Comparison of ENCODE assay signal across 17 cellular contexts in genomic region chr1:150028322-150028721, GRCh38. TPM values are rescaled to one million over a fixed set of nuclear protein-coding genes. Genes with fewer than 3 reads are reported as not detected.
DNase-seq lines count a peak whose midpoint lies in the region; ATAC-seq, FAIRE-seq and TF ChIP-seq lines count a peak whose summit lies in the region.
"Had no signal": no experiment of that assay in that cellular context is flagged by ENCODE, and none has a peak within 500 bp of the region (broad histone marks: within the 10 kb centered on the region; RNA-seq: fewer than 3 reads in every experiment).

No MANE protein-coding gene starts in this region.

- no peaks in the 10 kb centered on the region for H3K79me2 ChIP-seq in HepG2 (ENCODE audit: insufficient read depth, low read length)
- H3K79me2 ChIP-seq in K562 (ENCODE audit: control insufficient read depth, insufficient read depth, low read length) = no peaks in the 10 kb centered on the region

- intact Hi-C loops in HepG2 (cut with micrococcal nuclease; ENCODE audit: unreplicated experiment) (no loop called here), right lobe of liver (cut with DNase I) (no loop called here), K562 (cut with micrococcal nuclease) (no loop called here), Right ventricle myocardium superior (cut with DNase I) (no loop called here)

- no peak for TF ChIP-seq RAD21 in HepG2 (CRISPR knock-in tag; IDR thresholded peaks at IDR 0.05)
- TF ChIP-seq RAD21 in K562 (CRISPR knock-in tag; conservative IDR thresholded peaks at IDR 0.05 in 1 of 2, IDR thresholded peaks at IDR 0.05 in 1 of 2) = no peak

- WGBS in HepG2 (ENCODE audit: low lambda C conversion rate) = 100% methylated on average over 1 of the region's 1 CpG
- 60% methylated on average over 1 of the region's 1 CpG for WGBS in right lobe of liver (ENCODE audit: insufficient coverage, low coverage, low lambda C conversion rate, missing lambda C conversion rate)
- WGBS in K562 (ENCODE audit: insufficient coverage, low coverage, missing lambda C conversion rate) = 60% methylated on average over 1 of the region's 1 CpG

- no peaks in the 10 kb centered on the region for H4K20me1 ChIP-seq in HepG2 (ENCODE audit: insufficient read depth, low read length)
- no peaks in the 10 kb centered on the region for H4K20me1 ChIP-seq in K562 (replicated peaks; ENCODE audit: control insufficient read depth, insufficient read depth, low read length)
- H4K20me1 ChIP-seq: BLaER1 treated with 17β-estradiol and CSF1 and Interleukin-3, amounts not matched to agents 10 nM and 100 nM had no signal

- H3K4me1 ChIP-seq in HepG2 (ENCODE audit: insufficient read depth, low read length) (no peaks in the 10 kb centered on the region), right lobe of liver (no peaks in the 10 kb centered on the region), K562 (replicated peaks in 1 of 2; ENCODE audit: control insufficient read depth in 2 of 2, insufficient read depth in 2 of 2, low read length in 2 of 2) (no peaks in the 10 kb centered on the region; a peak in 1 of 5 replicates)
- H3K4me1 ChIP-seq: A549; BLaER1 treated with 17β-estradiol and CSF1 and Interleukin-3, amounts not matched to agents 10 nM and 100 nM; Caco-2 had no signal

- DNase-seq in HepG2 (ENCODE audit: low spot score) (no peak), right lobe of liver (no peak), K562 (ENCODE audit: extremely low read depth in 1 of 4, low spot score in 3 of 4) (no peak), Right ventricle myocardium superior (no peak)
- DNase-seq: AML-193; Caco-2; Calu3; CD4-positive, alpha-beta T cell; CD8-positive, alpha-beta T cell; DMS79 treated with DMSO at 0.1 percent for 48 hours; GF-D8 had no signal

- H3K4me2 ChIP-seq in HepG2 (ENCODE audit: low read depth, low read length) (no peak overlapping the region), K562 (ENCODE audit: insufficient read depth, low read length) (no peak overlapping the region)
- H3K4me2 ChIP-seq: A549; BLaER1 treated with 17β-estradiol and CSF1 and Interleukin-3, amounts not matched to agents 10 nM and 100 nM had no signal

- H2AFZ ChIP-seq in HepG2 (ENCODE audit: low read length) (no peak overlapping the region), K562 (ENCODE audit: low read depth, low read length) (no peak overlapping the region)

- FAIRE-seq in HepG2 (lab: Jason Lieb, UNC) (no peak), K562 (lab: Jason Lieb, UNC) (no peak)
- FAIRE-seq: A549, GM12891, GM19239 had no signal

- H3K36me3 ChIP-seq in HepG2 (replicated peaks in 1 of 2; ENCODE audit: control insufficient read depth in 1 of 2, insufficient read depth in 2 of 2, low read length in 2 of 2) (no peaks in the 10 kb centered on the region), right lobe of liver (no peaks in the 10 kb centered on the region), K562 (ENCODE audit: control insufficient read depth, insufficient read depth, low read length) (no peaks in the 10 kb centered on the region)
- H3K36me3 ChIP-seq: BLaER1 treated with 17β-estradiol and CSF1 and Interleukin-3, amounts not matched to agents 10 nM and 100 nM had no signal

- H3K9me3 ChIP-seq in HepG2 (ENCODE audit: low read length) (no peaks in the 10 kb centered on the region), right lobe of liver (no peaks in the 10 kb centered on the region), K562 (replicated peaks; ENCODE audit: control insufficient read depth, insufficient read depth, low read depth, low read length) (no peaks in the 10 kb centered on the region)
- H3K9me3 ChIP-seq: A549; BLaER1 treated with 17β-estradiol and CSF1 and Interleukin-3, amounts not matched to agents 10 nM and 100 nM; Caco-2 had no signal

- in situ Hi-C loops in HepG2 (cut with HindIII; ENCODE audit: extremely low pct_ligation_motif_present, low pct_unique_long_range_greater_than_20kb) = no loop called here
- in situ Hi-C loops in K562 (cut with MboI) = no loop called here

- H3K27me3 ChIP-seq in HepG2 (ENCODE audit: control insufficient read depth in 1 of 2, insufficient read depth in 2 of 2, low read length in 2 of 2) = no peaks in the 10 kb centered on the region
- H3K27me3 ChIP-seq in right lobe of liver = no peaks in the 10 kb centered on the region
- H3K27me3 ChIP-seq in K562 (ENCODE audit: control insufficient read depth in 2 of 2, insufficient read depth in 2 of 2, low read length in 2 of 2) = no peaks in the 10 kb centered on the region

- POLR2A ChIA-PET in HepG2 (lab: Yijun Ruan, JAX) (no interaction called here), K562 (lab: Yijun Ruan, JAX) (no interaction called here)

- no peak for TF ChIP-seq POLR2A in HepG2 (IDR thresholded peaks at IDR 0.05; ENCODE audit: insufficient read depth in 1 of 2, low read depth in 2 of 2, low read length in 2 of 2)
- TF ChIP-seq POLR2A in right lobe of liver (IDR thresholded peaks at IDR 0.05) = no peak
- no peak for TF ChIP-seq POLR2A in K562 (conservative IDR thresholded peaks at IDR 0.05)

- no peak for TF ChIP-seq CTCF in HepG2 (CRISPR knock-in tag; IDR thresholded peaks at IDR 0.05)
- TF ChIP-seq CTCF in right lobe of liver (IDR thresholded peaks at IDR 0.05) = no peak
- TF ChIP-seq CTCF in K562 (IDR thresholded peaks at IDR 0.05 in 2 of 3, conservative IDR thresholded peaks at IDR 0.05 in 1 of 3; ENCODE audit: insufficient read depth in 2 of 3, low read depth in 1 of 3, low read length in 3 of 3) = no peak

- TF ChIP-seq EP300 in HepG2 (IDR thresholded peaks at IDR 0.05; ENCODE audit: low read depth in 2 of 2, low read length in 2 of 2) (no peak), HepG2 (CRISPR knock-in tag; IDR thresholded peaks at IDR 0.05; ENCODE audit: borderline replicate concordance) (no peak), K562 (IDR thresholded peaks at IDR 0.05; ENCODE audit: low read length) (no peak)

- BruUV-seq in HepG2 (replicated peaks; lab: Mats Ljungman, UMichigan) (no TSS peak), K562 (replicated peaks; lab: Mats Ljungman, UMichigan) (no TSS peak)

- H3K4me3 ChIP-seq in HepG2 (replicated peaks in 1 of 3; ENCODE audit: insufficient read depth in 1 of 3, low read depth in 2 of 3, low read length in 3 of 3) (no peak overlapping the region), right lobe of liver (no peak overlapping the region), K562 (no peak overlapping the region)
- H3K4me3 ChIP-seq: A549; BLaER1 treated with 17β-estradiol and CSF1 and Interleukin-3, amounts not matched to agents 10 nM and 100 nM had no signal

- H3K27ac ChIP-seq in HepG2 (ENCODE audit: extremely low read length, insufficient read depth, low read length) (no peak overlapping the region), right lobe of liver (no peak overlapping the region), K562 (ENCODE audit: extremely low read depth, low read depth, low read length) (no peak overlapping the region)
- H3K27ac ChIP-seq: 22Rv1; A549; BLaER1 treated with 17β-estradiol and CSF1 and Interleukin-3, amounts not matched to agents 10 nM and 100 nM; C4-2B had no signal

- CTCF ChIA-PET in HepG2 (lab: Yijun Ruan, JAX; ENCODE audit: low intra/inter-chr PET ratio, low total read pairs) = no interaction called here
- CTCF ChIA-PET in K562 (lab: Yijun Ruan, JAX; ENCODE audit: low intra/inter-chr PET ratio) = no interaction called here

- H3K9ac ChIP-seq in HepG2 (ENCODE audit: insufficient read depth, low read depth, low read length) = no peak overlapping the region
- H3K9ac ChIP-seq in K562 (ENCODE audit: insufficient read depth in 1 of 2, low read depth in 2 of 2, low read length in 2 of 2) = no peak overlapping the region
- H3K9ac ChIP-seq: BLaER1 treated with 17β-estradiol and CSF1 and Interleukin-3, amounts not matched to agents 10 nM and 100 nM had no signal

- ATAC-seq in HepG2 (no peak), right lobe of liver (no peak), K562 (no peak), Right ventricle myocardium superior (ENCODE audit: poor library complexity) (no peak)
- ATAC-seq: A549; CD8-positive, alpha-beta T cell had no signal

- no peaks in the 10 kb centered on the region for H3K9me1 ChIP-seq in K562 (ENCODE audit: control insufficient read depth, insufficient read depth, low read length)

RNA-seq across cellular contexts. Expression of gene OTUD7B, which starts 17.8 kb away (rescaled TPM):
- total RNA-seq in HepG2 (2016; rRNA removed; fragmentation: Illumina TruSeq; extraction: Trizol) (11.2 and 13.2 TPM in 2 replicates), right lobe of liver (10 to 100 TPM in 5 of 6 experiments, 1 to 10 TPM in 1; 9.1 to 22.3 (median 16.8) TPM), K562 (2014; rRNA removed) (6.7 and 6.9 TPM in 2 replicates), K562 (2014; rRNA removed; fragmentation: Illumina TruSeq; extraction: Trizol) (8.4 and 9.4 TPM in 2 replicates), K562 (2015; rRNA removed; fragmentation: Illumina TruSeq; extraction: Trizol) (8.6 and 8.7 TPM in 2 replicates), K562 (2021) (16.4 and 18.8 TPM in 2 replicates), Right ventricle myocardium superior (23.2 TPM)
- 0.71 and 1.0 TPM in 2 replicates for total RNA-seq in HepG2 (2016; cell fraction: cytosol; rRNA removed; fragmentation: Illumina TruSeq; extraction: Trizol; ENCODE audit: low read depth)
- 11.4 and 11.7 TPM in 2 replicates for total RNA-seq in HepG2 (2016; cell fraction: insoluble cytoplasmic fraction; rRNA removed; fragmentation: Illumina TruSeq; extraction: Trizol)
- total RNA-seq in HepG2 (2016; cell fraction: membrane; rRNA removed; fragmentation: Illumina TruSeq; extraction: Trizol) = 3.2 and 4.0 TPM in 2 replicates
- 6.9 and 9.0 TPM in 2 replicates for total RNA-seq in HepG2 (2016; cell fraction: nucleus; rRNA removed; fragmentation: Illumina TruSeq; extraction: Trizol)
- polyA plus RNA-seq in HepG2 (2011; rRNA removed) (5.1 and 6.9 TPM in 2 replicates), K562 (2011; rRNA removed) (6.7 and 7.4 TPM in 2 replicates), K562 (2014; fragmentation: Illumina TruSeq; extraction: Trizol) (8.9 and 10.9 TPM in 2 replicates), K562 (2014; fragmentation: Nextera tagmentation; extraction: Ambion mirVana) (under 1 TPM; 0.96 TPM), K562 (2014; rRNA removed) (4.5 and 5.5 TPM in 2 replicates)
- polyA plus RNA-seq in HepG2 (2011; cell fraction: cytosol; rRNA removed) = 3.7 and 5.3 TPM in 2 replicates
- 5.4 and 7.1 TPM in 2 replicates for polyA plus RNA-seq in HepG2 (2011; cell fraction: nucleus; rRNA removed)
- polyA plus RNA-seq in HepG2 (2012) = 6.4 and 7.6 TPM in 2 replicates
- 0.26 and 0.34 TPM in 2 replicates for polyA plus RNA-seq in HepG2 (2016; cell fraction: cytosol; fragmentation: Illumina TruSeq; extraction: Trizol; ENCODE audit: low read depth)
- polyA plus RNA-seq in HepG2 (2016; cell fraction: insoluble cytoplasmic fraction; fragmentation: Illumina TruSeq; extraction: Trizol; ENCODE audit: low read depth) = 5.6 and 6.2 TPM in 2 replicates
- 0.89 and 0.92 TPM in 2 replicates for polyA plus RNA-seq in HepG2 (2016; cell fraction: membrane; fragmentation: Illumina TruSeq; extraction: Trizol; ENCODE audit: low read depth)
- 7.0 TPM in 2 replicates for polyA plus RNA-seq in HepG2 (2016; cell fraction: nucleus; fragmentation: Illumina TruSeq; extraction: Trizol; ENCODE audit: insufficient read depth, low read depth)
- 15.0 and 39.2 TPM in 2 replicates for polyA minus RNA-seq in HepG2 (2011; rRNA and poly(A)+ RNA removed; ENCODE audit: low replicate concordance)
- 5.4 and 8.4 TPM in 2 replicates for polyA minus RNA-seq in HepG2 (2011; cell fraction: cytosol; rRNA and poly(A)+ RNA removed)
- polyA minus RNA-seq in HepG2 (2011; cell fraction: nucleus; rRNA and poly(A)+ RNA removed) = 9.9 and 17.0 TPM in 2 replicates
- total RNA-seq in K562 (2011; cell fraction: chromatin; rRNA removed; ENCODE audit: low replicate concordance) = 29.4 and 37.7 TPM in 2 replicates
- 12.2 and 14.3 TPM in 2 replicates for total RNA-seq in K562 (2011; cell fraction: nucleolus; rRNA removed)
- total RNA-seq in K562 (2011; cell fraction: nucleoplasm; rRNA removed) = 18.5 and 30.5 TPM in 2 replicates
- 4.1 and 4.9 TPM in 2 replicates for polyA plus RNA-seq in K562 (2011; cell fraction: cytosol; rRNA removed)
- polyA plus RNA-seq in K562 (2011; cell fraction: nucleus; rRNA removed) = 6.1 and 9.4 TPM in 2 replicates
- 6.3 and 8.0 TPM in 2 replicates for polyA plus RNA-seq in K562 (2012)
- polyA minus RNA-seq in K562 (2011; rRNA and poly(A)+ RNA removed) = 18.5 and 19.5 TPM in 2 replicates
- polyA minus RNA-seq in K562 (2011; cell fraction: cytosol; rRNA and poly(A)+ RNA removed) = 5.2 and 7.5 TPM in 2 replicates
- 6.2 and 12.7 TPM in 2 replicates for polyA minus RNA-seq in K562 (2011; cell fraction: nucleus; rRNA and poly(A)+ RNA removed)

RNA-seq across cellular contexts. Expression of gene VPS45, which starts 39.3 kb away (rescaled TPM):
- total RNA-seq in HepG2 (2016; rRNA removed; fragmentation: Illumina TruSeq; extraction: Trizol) = 25.2 and 26.5 TPM in 2 replicates
- total RNA-seq in HepG2 (2016; cell fraction: cytosol; rRNA removed; fragmentation: Illumina TruSeq; extraction: Trizol; ENCODE audit: low read depth) = 8.0 TPM in 2 replicates
- 25.8 and 26.0 TPM in 2 replicates for total RNA-seq in HepG2 (2016; cell fraction: insoluble cytoplasmic fraction; rRNA removed; fragmentation: Illumina TruSeq; extraction: Trizol)
- 10.8 and 11.3 TPM in 2 replicates for total RNA-seq in HepG2 (2016; cell fraction: membrane; rRNA removed; fragmentation: Illumina TruSeq; extraction: Trizol)
- 38.6 and 41.0 TPM in 2 replicates for total RNA-seq in HepG2 (2016; cell fraction: nucleus; rRNA removed; fragmentation: Illumina TruSeq; extraction: Trizol)
- polyA plus RNA-seq in HepG2 (2011; rRNA removed) = 13.7 and 15.2 TPM in 2 replicates
- 6.1 and 7.0 TPM in 2 replicates for polyA plus RNA-seq in HepG2 (2011; cell fraction: cytosol; rRNA removed)
- polyA plus RNA-seq in HepG2 (2011; cell fraction: nucleus; rRNA removed) = 20.0 and 25.9 TPM in 2 replicates
- polyA plus RNA-seq in HepG2 (2012) = 11.5 and 12.2 TPM in 2 replicates
- 3.5 and 3.6 TPM in 2 replicates for polyA plus RNA-seq in HepG2 (2016; cell fraction: cytosol; fragmentation: Illumina TruSeq; extraction: Trizol; ENCODE audit: low read depth)
- 23.3 and 24.2 TPM in 2 replicates for polyA plus RNA-seq in HepG2 (2016; cell fraction: insoluble cytoplasmic fraction; fragmentation: Illumina TruSeq; extraction: Trizol; ENCODE audit: low read depth)
- 6.7 and 6.9 TPM in 2 replicates for polyA plus RNA-seq in HepG2 (2016; cell fraction: membrane; fragmentation: Illumina TruSeq; extraction: Trizol; ENCODE audit: low read depth)
- polyA plus RNA-seq in HepG2 (2016; cell fraction: nucleus; fragmentation: Illumina TruSeq; extraction: Trizol; ENCODE audit: insufficient read depth, low read depth) = 31.9 and 37.1 TPM in 2 replicates
- 5.9 and 24.6 TPM in 2 replicates for polyA minus RNA-seq in HepG2 (2011; rRNA and poly(A)+ RNA removed; ENCODE audit: low replicate concordance)
- 5.8 and 6.3 TPM in 2 replicates for polyA minus RNA-seq in HepG2 (2011; cell fraction: cytosol; rRNA and poly(A)+ RNA removed)
- polyA minus RNA-seq in HepG2 (2011; cell fraction: nucleus; rRNA and poly(A)+ RNA removed) = 51.5 and 69.6 TPM in 2 replicates
- total RNA-seq in right lobe of liver = 10 to 100 TPM; 12.5 to 18.2 (median 14.7) TPM
- total RNA-seq in K562 (2011; cell fraction: chromatin; rRNA removed; ENCODE audit: low replicate concordance) = 62.1 and 168 TPM in 2 replicates
- 28.7 and 34.9 TPM in 2 replicates for total RNA-seq in K562 (2011; cell fraction: nucleolus; rRNA removed)
- total RNA-seq in K562 (2011; cell fraction: nucleoplasm; rRNA removed) = 61.0 and 81.9 TPM in 2 replicates
- total RNA-seq in K562 (2014; rRNA removed) = 17.9 and 21.3 TPM in 2 replicates
- total RNA-seq in K562 (2014; rRNA removed; fragmentation: Illumina TruSeq; extraction: Trizol) = 42.6 and 44.6 TPM in 2 replicates
- 34.1 and 34.4 TPM in 2 replicates for total RNA-seq in K562 (2015; rRNA removed; fragmentation: Illumina TruSeq; extraction: Trizol)
- 27.0 and 27.4 TPM in 2 replicates for total RNA-seq in K562 (2021)
- polyA plus RNA-seq in K562 (2011; rRNA removed) = 37.1 and 48.2 TPM in 2 replicates
- polyA plus RNA-seq in K562 (2011; cell fraction: cytosol; rRNA removed) = 13.3 and 19.3 TPM in 2 replicates
- 47.8 and 80.7 TPM in 2 replicates for polyA plus RNA-seq in K562 (2011; cell fraction: nucleus; rRNA removed)
- polyA plus RNA-seq in K562 (2012) = 27.7 and 37.9 TPM in 2 replicates
- 30.8 and 38.3 TPM in 2 replicates for polyA plus RNA-seq in K562 (2014; fragmentation: Illumina TruSeq; extraction: Trizol)
- 10 to 100 TPM; 21.3 to 43.6 TPM for polyA plus RNA-seq in K562 (2014; fragmentation: Nextera tagmentation; extraction: Ambion mirVana)
- polyA plus RNA-seq in K562 (2014; rRNA removed) = 24.1 and 31.5 TPM in 2 replicates
- polyA minus RNA-seq in K562 (2011; rRNA and poly(A)+ RNA removed) = 52.9 and 57.7 TPM in 2 replicates
- 14.2 and 14.5 TPM in 2 replicates for polyA minus RNA-seq in K562 (2011; cell fraction: cytosol; rRNA and poly(A)+ RNA removed)
- polyA minus RNA-seq in K562 (2011; cell fraction: nucleus; rRNA and poly(A)+ RNA removed) = 30.6 and 73.8 TPM in 2 replicates
- total RNA-seq in Right ventricle myocardium superior = 48.9 TPM

Comparison
In these comparisons a context has a peak if more than half of its experiments do, and no peak if none do; other contexts are left out.
1. Of the 241 proteins assayed by ChIP-seq in both HepG2 and K562: peak only in HepG2: none; only in K562: none; in both: CEBPB; in neither: 240.